In genomic region chr2:95019572-95019971, GRCh38 we compare ENCODE assay signal across 19 cellular contexts. TPM values are rescaled to one million over a fixed set of nuclear protein-coding genes. Genes with fewer than 3 reads are reported as not detected.
DNase-seq lines count a peak whose midpoint lies in the region; ATAC-seq, FAIRE-seq and TF ChIP-seq lines count a peak whose summit lies in the region.
"Had no signal": no experiment of that assay in that cellular context is flagged by ENCODE, and none has a peak within 500 bp of the region (broad histone marks: within the 10 kb centered on the region; RNA-seq: fewer than 3 reads in every experiment).

No MANE protein-coding gene starts in this region.

- no peaks in the 10 kb centered on the region for H3K9me2 ChIP-seq in PC-9 (ENCODE audit: insufficient read depth)

- H4K20me1 ChIP-seq in BLaER1 treated with 17β-estradiol and CSF1 and Interleukin-3, amounts not matched to agents 10 nM and 100 nM, result peaks cover 0 to 53% (median 10%) of the 10 kb centered on the region in 11 experiments; a peak in 11 of 22 replicates
- H4K20me1 ChIP-seq in PC-9 (ENCODE audit: insufficient read depth) (peaks cover 4% of the 10 kb centered on the region), neural progenitor cell (ENCODE audit: low read depth) (no peaks in the 10 kb centered on the region)

- TF ChIP-seq CTCF in PC-9 (conservative IDR thresholded peaks at IDR 0.05) (no peak), neural progenitor cell (IDR thresholded peaks at IDR 0.05) (no peak)

- POLR2A ChIA-PET in PC-9 (lab: Charles Lee; ENCODE audit: unreplicated experiment), result no interaction called here

- H3K27ac ChIP-seq in BLaER1 treated with 17β-estradiol and CSF1 and Interleukin-3, amounts not matched to agents 10 nM and 100 nM, result no peak overlapping the region
- H3K27ac ChIP-seq in PC-9 (peak overlapping the region; percentile 24; the same call in 1 of the 2 replicates), neural progenitor cell (no peak overlapping the region)
- H3K27ac ChIP-seq: GM23248, SK-N-MC had no signal

- CTCF ChIA-PET in PC-9 (lab: Charles Lee), result interaction anchor here (1.0 kb wide), 1 partner anchor 60 kb away, joined by 6 read pairs; no protein-coding TSS in a partner anchor

- H3K27ac Mint-ChIP-seq in neural progenitor cell, result no peak overlapping the region
- no peak overlapping the region for H3K27ac Mint-ChIP-seq in stimulated activated naive CD8-positive, alpha-beta T cell treated with anti-CD3 and anti-CD28 coated beads, Interleukin-15, amount 100 ng/mL, for 72 hours

- H3K79me2 ChIP-seq in PC-9 (ENCODE audit: low read depth), result peaks cover 26% of the 10 kb centered on the region
- no peaks in the 10 kb centered on the region for H3K79me2 ChIP-seq in neural progenitor cell (ENCODE audit: low read depth)

- peaks cover 20% of the 10 kb centered on the region for H3K27me3 Mint-ChIP-seq in neural progenitor cell (ENCODE audit: insufficient read depth, low read depth)
- no peaks in the 10 kb centered on the region for H3K27me3 Mint-ChIP-seq in stimulated activated naive CD8-positive, alpha-beta T cell treated with anti-CD3 and anti-CD28 coated beads, Interleukin-15, amount 100 ng/mL, for 72 hours

- FAIRE-seq in frontal cortex (lab: Jason Lieb, UNC), result no peak

- no peak overlapping the region for H3K4me3 ChIP-seq in BLaER1 treated with 17β-estradiol and CSF1 and Interleukin-3, amounts not matched to agents 10 nM and 100 nM
- H3K4me3 ChIP-seq in PC-9, result no peak overlapping the region
- H3K4me3 ChIP-seq in neural progenitor cell, result no peak overlapping the region
- H3K4me3 ChIP-seq: GM23248, SK-N-MC had no signal

- H3K4me3 Mint-ChIP-seq in neural progenitor cell, result peak overlapping the region; percentile 44
- H3K4me3 Mint-ChIP-seq in stimulated activated naive CD8-positive, alpha-beta T cell treated with anti-CD3 and anti-CD28 coated beads, Interleukin-15, amount 100 ng/mL, for 72 hours, result no peak overlapping the region

- peaks cover 0 to 22% (median 11%) of the 10 kb centered on the region in 10 experiments; a peak in 12 of 20 replicates for H3K4me1 ChIP-seq in BLaER1 treated with 17β-estradiol and CSF1 and Interleukin-3, amounts not matched to agents 10 nM and 100 nM
- peaks cover 64% of the 10 kb centered on the region for H3K4me1 ChIP-seq in PC-9 (replicated peaks; ENCODE audit: insufficient read depth)
- H3K4me1 ChIP-seq in neural progenitor cell, result no peaks in the 10 kb centered on the region
- H3K4me1 ChIP-seq: Caco-2 had no signal

- peaks cover 45% of the 10 kb centered on the region; the same call in 1 of the 2 replicates for H3F3A ChIP-seq in PC-9 (ENCODE audit: insufficient read depth, low read depth)
- H3F3A ChIP-seq in neural progenitor cell (ENCODE audit: low read depth), result no peaks in the 10 kb centered on the region

- no peak overlapping the region for H3K9ac ChIP-seq in BLaER1 treated with 17β-estradiol and CSF1 and Interleukin-3, amounts not matched to agents 10 nM and 100 nM
- no peak overlapping the region for H3K9ac ChIP-seq in neural progenitor cell
- H3K9ac ChIP-seq: GM23248 had no signal

- H2AFZ ChIP-seq in PC-9 (no peak overlapping the region), neural progenitor cell (replicated peaks) (no peak overlapping the region)
- H2AFZ ChIP-seq: GM23248 had no signal

- H3K36me3 ChIP-seq in BLaER1 treated with 17β-estradiol and CSF1 and Interleukin-3, amounts not matched to agents 10 nM and 100 nM, result no peaks in the 10 kb centered on the region
- H3K36me3 ChIP-seq in PC-9 (ENCODE audit: low read depth) (no peaks in the 10 kb centered on the region), neural progenitor cell (no peaks in the 10 kb centered on the region)

- H3K4me1 Mint-ChIP-seq in neural progenitor cell, result peaks cover 35% of the 10 kb centered on the region
- peaks cover 64% of the 10 kb centered on the region for H3K4me1 Mint-ChIP-seq in stimulated activated naive CD8-positive, alpha-beta T cell treated with anti-CD3 and anti-CD28 coated beads, Interleukin-15, amount 100 ng/mL, for 72 hours

- no peaks in the 10 kb centered on the region for H3K9me3 ChIP-seq in BLaER1 treated with 17β-estradiol and CSF1 and Interleukin-3, amounts not matched to agents 10 nM and 100 nM (replicated peaks in 1 of 11)
- H3K9me3 ChIP-seq in PC-9 (ENCODE audit: insufficient read depth, low read depth) (no peaks in the 10 kb centered on the region), neural progenitor cell (ENCODE audit: low read depth) (no peaks in the 10 kb centered on the region)
- H3K9me3 ChIP-seq: Caco-2 had no signal

- H3K36me3 Mint-ChIP-seq in neural progenitor cell, result no peaks in the 10 kb centered on the region
- H3K36me3 Mint-ChIP-seq: CD4-positive, CD25-positive, alpha-beta regulatory T cell had no signal

- DNase-seq in PC-9 (no peak), neural progenitor cell (ENCODE audit: low spot score) (no peak), frontal cortex (ENCODE audit: low spot score in 2 of 2) (no peak)
- no peak for DNase-seq in stimulated activated naive CD8-positive, alpha-beta T cell treated with anti-CD3 and anti-CD28 coated beads, Interleukin-15, amount 100 ng/mL, for 72 hours
- DNase-seq in stimulated activated CD8-positive, alpha-beta memory T cell treated with anti-CD3 and anti-CD28 coated beads, Interleukin-4, amount 100 ng/mL, for 48 hours, result no peak
- DNase-seq: CD4-positive, CD25-positive, alpha-beta regulatory T cell; GM23248; KBM-7; NCI-H1417 treated with DMSO at 0.1 percent for 48 hours; NCI-H1930; NCI-H82; Right ventricle myocardium superior had no signal

- H3K27me3 ChIP-seq in BLaER1 treated with 17β-estradiol and CSF1 and Interleukin-3, amounts not matched to agents 10 nM and 100 nM, result peaks cover 22 to 57% (median 30%) of the 10 kb centered on the region in 11 experiments
- H3K27me3 ChIP-seq in PC-9 (ENCODE audit: insufficient read depth, low read depth) (no peaks in the 10 kb centered on the region), neural progenitor cell (peaks cover 12% of the 10 kb centered on the region)

- H3K9me3 Mint-ChIP-seq in neural progenitor cell, result no peaks in the 10 kb centered on the region
- no peaks in the 10 kb centered on the region for H3K9me3 Mint-ChIP-seq in stimulated activated naive CD8-positive, alpha-beta T cell treated with anti-CD3 and anti-CD28 coated beads, Interleukin-15, amount 100 ng/mL, for 72 hours
- H3K9me3 Mint-ChIP-seq: CD4-positive, CD25-positive, alpha-beta regulatory T cell had no signal

- no TSS peak for BruUV-seq in PC-9 (replicated peaks; lab: Mats Ljungman, UMichigan)

- H3K4me2 ChIP-seq in BLaER1 treated with 17β-estradiol and CSF1 and Interleukin-3, amounts not matched to agents 10 nM and 100 nM, result peak overlapping the region in 7 of 11 experiments; percentile 8 to 42 (median 24); a peak in 7 of 22 replicates
- no peak overlapping the region; the same call in 1 of the 2 replicates for H3K4me2 ChIP-seq in PC-9
- no peak overlapping the region for H3K4me2 ChIP-seq in neural progenitor cell

- intact Hi-C loops in PC-9 (cut with micrococcal nuclease; ENCODE audit: unreplicated experiment), result no loop called here

- peak; percentile 3 for ATAC-seq in esophagus mucosa
- ATAC-seq in stimulated activated naive CD8-positive, alpha-beta T cell treated with anti-CD3 and anti-CD28 coated beads, Interleukin-15, amount 100 ng/mL, for 72 hours, result no peak
- no peak for ATAC-seq in HG02678 (IDR thresholded peaks at IDR 0.05; ENCODE audit: unreplicated experiment)

RNA-seq across cellular contexts. Expression of gene MAL, which starts 5.9 kb away (rescaled TPM):
- 146 and 171 TPM in 2 replicates for total RNA-seq in PC-9 (2021)
- total RNA-seq in esophagus mucosa, result 382 TPM
- total RNA-seq in neural progenitor cell (ENCODE audit: low replicate concordance), result not detected in 2 replicates
- total RNA-seq in frontal cortex, result not detected
- total RNA-seq: Caco-2, G401, GM23248, NCI-H460 had no signal

Comparison
In these comparisons a context has a peak if more than half of its experiments do, and no peak if none do; other contexts are left out.
1. H3K4me2 ChIP-seq: peak in BLaER1 treated with 17β-estradiol and CSF1 and Interleukin-3, amounts not matched to agents 10 nM and 100 nM (7 of 11); none in PC-9 (single experiment) and neural progenitor cell (single experiment).
2. RNA of gene MAL, which starts 5.9 kb away (total RNA-seq): 382 TPM in esophagus mucosa (single experiment) and 146 to 171 TPM in PC-9; not detected in neural progenitor cell and not detected in frontal cortex (single experiment); every median in the first group is over 100 times any median in the second.